16 cellular contexts compared by ENCODE assay signal in the genomic region with DNA sequence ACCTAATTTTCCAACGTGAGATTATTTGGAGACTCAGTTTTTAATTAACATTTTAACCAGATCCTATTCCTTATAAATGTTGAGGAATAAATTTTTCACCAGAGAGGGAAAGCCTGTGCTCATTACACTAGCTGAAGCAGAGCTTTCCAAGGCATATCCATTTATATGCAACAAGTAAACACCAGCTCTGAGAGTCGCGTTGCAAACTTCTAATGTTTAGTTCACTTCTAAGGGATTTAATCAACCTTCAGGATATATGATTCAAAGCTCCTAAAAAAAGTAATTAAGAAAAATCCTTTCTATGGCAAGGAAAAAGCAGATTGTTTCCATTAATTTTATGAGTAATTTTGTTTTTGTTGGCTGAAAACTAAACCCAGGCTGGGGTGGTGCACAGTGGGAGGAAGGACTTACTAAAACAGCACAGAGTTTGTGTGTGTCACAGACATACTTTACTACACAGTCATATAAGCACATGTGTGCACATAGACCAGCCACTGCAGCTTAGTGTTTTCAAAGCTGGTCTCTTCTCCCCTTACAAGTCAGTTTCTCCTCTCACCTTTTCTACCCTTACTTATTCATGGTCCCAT.
DNase-seq lines count a peak whose midpoint lies in the region; ATAC-seq, FAIRE-seq and TF ChIP-seq lines count a peak whose summit lies in the region.
"Had no signal": no experiment of that assay in that cellular context is flagged by ENCODE, and none has a peak within 500 bp of the region (broad histone marks: within the 10 kb centered on the region; RNA-seq: fewer than 3 reads in every experiment).

No MANE protein-coding gene starts in this region.

- DNase-seq in H54 (ENCODE audit: insufficient read length, low spot score) (peak; percentile 19), amniotic epithelial cell (ENCODE audit: low read depth) (peak; percentile 47), fibroblast of the conjunctiva (ENCODE audit: low read depth) (peak; percentile 91), NCI-H1436 (lab: John Stamatoyannopoulos, UW) (no peak), NCI-H2029 (lab: John Stamatoyannopoulos, UW) (no peak)
- DNase-seq in activated naive CD4-positive, alpha-beta T cell treated with anti-CD3 and anti-CD28 coated beads, Interleukin-2, amount 50 U/mL, for 16 hours = no peak
- DNase-seq: effector CD4-positive, alpha-beta T cell; Karpas-422; mucosa of descending colon; NCI-H2171; T-helper 9 cell had no signal

- no peaks in the 10 kb centered on the region for H3K36me3 ChIP-seq in skeletal muscle satellite cell (ENCODE audit: insufficient read depth, low read length)
- H3K36me3 ChIP-seq: thoracic aorta had no signal

- FAIRE-seq in H54 (lab: Jason Lieb, UNC) = peak; percentile 83
- FAIRE-seq: D721Med, GM12878 had no signal

- no peaks in the 10 kb centered on the region for H3K9me3 ChIP-seq in skeletal muscle satellite cell (replicated peaks; ENCODE audit: low read length)
- H3K9me3 ChIP-seq: mucosa of descending colon, thoracic aorta had no signal

- H3K4me2 ChIP-seq in skeletal muscle satellite cell (ENCODE audit: low read length) = peak overlapping the region; percentile 62

- no peak overlapping the region for H3K9ac ChIP-seq in skeletal muscle satellite cell (ENCODE audit: low read depth, low read length)

- no peak for ATAC-seq in HG02642 (IDR thresholded peaks at IDR 0.05; ENCODE audit: poor library complexity, unreplicated experiment)
- ATAC-seq: GM12878, mucosa of descending colon had no signal

- no peaks in the 10 kb centered on the region for H3K27me3 ChIP-seq in skeletal muscle satellite cell (ENCODE audit: control insufficient read depth, insufficient read depth, low read length)

- no peak overlapping the region for H3K4me3 ChIP-seq in skeletal muscle satellite cell (ENCODE audit: low read length)
- H3K4me3 ChIP-seq: GM12878, mucosa of descending colon, thoracic aorta had no signal

- H3K4me1 ChIP-seq in skeletal muscle satellite cell (ENCODE audit: control insufficient read depth, insufficient read depth, low read length) = peaks cover 24% of the 10 kb centered on the region

- TF ChIP-seq POLR2A in H54 (IDR thresholded peaks at IDR 0.05; ENCODE audit: low read depth, low read length) = no peak

Comparison
In these comparisons a context has a peak if more than half of its experiments do, and no peak if none do; other contexts are left out.
1. DNase-seq: peak in H54 (single experiment), amniotic epithelial cell (single experiment) and fibroblast of the conjunctiva (single experiment); none in activated naive CD4-positive, alpha-beta T cell treated with anti-CD3 and anti-CD28 coated beads, Interleukin-2, amount 50 U/mL, for 16 hours (single experiment), NCI-H1436 (single experiment) and NCI-H2029 (single experiment).